2 cellular contexts compared by ENCODE assay signal in genomic region chr9:120870206-120870605, GRCh38.
TF ChIP-seq lines count a peak whose summit lies in the region.

No MANE protein-coding gene starts in this region.

TF ChIP-seq in K562, 482 proteins besides CTCF, POLR2A, EP300 and RAD21:
- TF ChIP-seq TCF3 (CRISPR knock-in tag; IDR thresholded peaks at IDR 0.05) = no peak
- TF ChIP-seq TEAD2 (tag; IDR thresholded peaks at IDR 0.05) = no peak
- TF ChIP-seq CBFA2T3 (IDR thresholded peaks at IDR 0.05) = no peak
- no peak for TF ChIP-seq ZNF507 (tag; conservative IDR thresholded peaks at IDR 0.05)
- no peak for TF ChIP-seq POLR3G (IDR thresholded peaks at IDR 0.05; ENCODE audit: extremely low read depth, insufficient read length, insufficient replicate concordance)
- TF ChIP-seq XRCC3 (IDR thresholded peaks at IDR 0.05) = no peak
- TF ChIP-seq ZNF639 (CRISPR knock-in tag; conservative IDR thresholded peaks at IDR 0.05 in 1 of 2, IDR thresholded peaks at IDR 0.05 in 1 of 2) = no peak

TF ChIP-seq in WTC11, 78 proteins besides CTCF, POLR2A, EP300 and RAD21:
- TF ChIP-seq FOXP1 (CRISPR knock-in tag; IDR thresholded peaks at IDR 0.05; ENCODE audit: borderline replicate concordance) (no peak), ZNF317 (CRISPR knock-in tag; IDR thresholded peaks at IDR 0.05; ENCODE audit: borderline replicate concordance, low read depth) (no peak), FOXK1 (CRISPR knock-in tag; IDR thresholded peaks at IDR 0.05) (no peak), FOXJ3 (CRISPR knock-in tag; IDR thresholded peaks at IDR 0.05; ENCODE audit: borderline replicate concordance) (no peak), PRRX2 (CRISPR knock-in tag; IDR thresholded peaks at IDR 0.05) (no peak), STAT6 (CRISPR knock-in tag; conservative IDR thresholded peaks at IDR 0.05; ENCODE audit: low read depth) (no peak), MXD4 (CRISPR knock-in tag; IDR thresholded peaks at IDR 0.05; ENCODE audit: borderline replicate concordance) (no peak), ARID4B (CRISPR knock-in tag; IDR thresholded peaks at IDR 0.05; ENCODE audit: borderline replicate concordance) (no peak), KAT7 (CRISPR knock-in tag; IDR thresholded peaks at IDR 0.05; ENCODE audit: borderline replicate concordance) (no peak), PRDM15 (CRISPR knock-in tag; IDR thresholded peaks at IDR 0.05) (no peak), SMAD3 (CRISPR knock-in tag; IDR thresholded peaks at IDR 0.05; ENCODE audit: borderline replicate concordance) (no peak), GABPB1 (CRISPR knock-in tag; IDR thresholded peaks at IDR 0.05) (no peak), NR3C1 (CRISPR knock-in tag; conservative IDR thresholded peaks at IDR 0.05; ENCODE audit: low read depth) (no peak), RORB (CRISPR knock-in tag; IDR thresholded peaks at IDR 0.05) (no peak), PREB (CRISPR knock-in tag; IDR thresholded peaks at IDR 0.05; ENCODE audit: borderline replicate concordance) (no peak), EMX1 (CRISPR knock-in tag; IDR thresholded peaks at IDR 0.05) (no peak), E2F4 (CRISPR knock-in tag; IDR thresholded peaks at IDR 0.05; ENCODE audit: borderline replicate concordance, low read depth) (no peak), CREB1 (CRISPR knock-in tag; IDR thresholded peaks at IDR 0.05) (no peak), USF2 (CRISPR knock-in tag; IDR thresholded peaks at IDR 0.05) (no peak)
